ENCODE assay signal across 7 cellular contexts in the genomic region with DNA sequence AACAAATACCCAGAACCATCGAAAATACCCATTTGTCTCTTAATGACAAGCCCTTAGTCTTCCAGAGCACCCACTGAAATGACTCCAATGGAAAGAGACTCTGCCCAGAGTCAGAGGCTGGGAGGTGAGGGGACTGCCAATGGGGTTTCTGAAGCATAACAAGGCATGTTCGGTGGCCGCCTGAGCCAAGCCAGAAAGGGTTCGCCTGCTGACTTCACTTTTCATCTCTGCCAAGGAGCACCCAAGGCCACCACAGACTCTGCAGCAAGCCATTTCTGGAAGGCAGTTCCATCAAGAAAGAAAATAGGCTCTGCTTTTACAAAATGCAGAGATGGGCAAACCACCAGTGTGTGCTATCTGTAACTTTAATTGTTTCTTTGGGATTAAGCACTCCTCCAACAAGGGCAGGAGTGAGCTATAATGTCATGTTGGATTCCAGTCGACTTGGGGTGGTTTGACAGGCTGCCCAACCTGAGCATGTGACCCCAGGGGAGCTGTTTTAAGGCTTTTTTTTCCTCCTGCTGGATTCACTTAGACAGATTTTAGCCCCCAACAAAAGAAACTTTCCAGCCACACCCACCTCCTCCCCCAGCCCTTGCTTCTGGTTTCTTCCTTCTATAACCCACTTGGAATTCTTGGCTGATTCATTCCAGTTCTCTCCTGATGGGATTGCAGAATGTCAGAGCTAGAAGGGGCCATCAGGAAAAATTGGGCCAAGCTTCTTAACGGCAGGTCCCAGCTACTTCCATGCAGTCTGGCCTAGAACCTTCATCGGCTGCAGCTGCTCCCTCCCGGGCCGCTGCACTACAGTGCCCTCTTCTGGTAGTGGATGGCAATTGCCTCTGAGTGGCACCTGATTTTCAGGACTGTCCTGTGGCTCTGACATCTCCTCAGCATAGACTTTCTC.
DNase-seq lines count a peak whose midpoint lies in the region; ATAC-seq and TF ChIP-seq lines count a peak whose summit lies in the region.

No MANE protein-coding gene starts in this region.

- H3K36me3 Mint-ChIP-seq in memory B cell = peaks cover 3% of the 10 kb centered on the region

- H3K9me3 Mint-ChIP-seq in memory B cell = no peaks in the 10 kb centered on the region

- H3K4me1 Mint-ChIP-seq in memory B cell = peaks cover 28% of the 10 kb centered on the region

- H3K4me3 Mint-ChIP-seq in memory B cell = no peak overlapping the region

- TF ChIP-seq CTCF in GM12874 (IDR thresholded peaks at IDR 0.05; ENCODE audit: insufficient read depth, low read depth, low read length) = peak; percentile 98

- no peak overlapping the region for H3K27ac Mint-ChIP-seq in memory B cell

- H3K27me3 Mint-ChIP-seq in memory B cell = peaks cover 7% of the 10 kb centered on the region

- DNase-seq in NCI-H69 (lab: John Stamatoyannopoulos, UW) = peak; percentile 81
- peak; percentile 74 to 81 for DNase-seq in activated CD4-positive, alpha-beta T cell treated with anti-CD3 and anti-CD28 coated beads, Interleukin-2, amount 50 U/mL, for 48 hours
- peak; percentile 90 for DNase-seq in ecto neural progenitor cell (ENCODE audit: low spot score)
- peak; percentile 78 to 82 for DNase-seq in memory B cell (ENCODE audit: low spot score in 2 of 2)
- peak; percentile 81 for DNase-seq in stimulated activated CD8-positive, alpha-beta memory T cell treated with anti-CD3 and anti-CD28 coated beads, Interleukin-4, amount 100 ng/mL, for 48 hours

- peak; percentile 71 for ATAC-seq in HG03135 (IDR thresholded peaks at IDR 0.05; ENCODE audit: unreplicated experiment)
- ATAC-seq in memory B cell (ENCODE audit: low read depth) = peak; percentile 33

Comparison
In these comparisons a context has a peak if more than half of its experiments do, and no peak if none do; other contexts are left out.
1. Peak in every context shown above with its lines: DNase-seq and ATAC-seq.